In the genomic region with DNA sequence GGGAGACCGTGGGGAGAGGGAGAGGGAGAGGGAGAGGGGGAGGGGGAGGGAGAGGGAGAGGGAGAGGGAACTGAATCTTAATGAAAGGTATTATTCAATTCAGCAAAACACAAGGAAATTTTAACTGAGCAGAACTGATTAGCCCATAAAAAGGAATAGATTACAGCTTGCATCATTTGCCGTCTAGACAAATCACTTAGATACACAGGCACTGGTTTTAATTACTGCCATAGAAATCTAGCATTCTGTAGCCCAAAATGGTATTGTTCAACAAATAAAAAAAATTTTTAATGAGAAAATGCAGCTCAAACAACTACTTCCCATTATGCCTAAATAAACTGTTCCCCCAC, we compare ENCODE assay signal across 23 cellular contexts. TPM values are rescaled to one million over a fixed set of nuclear protein-coding genes. Genes with fewer than 3 reads are reported as not detected.
"Had no signal": no experiment of that assay in that cellular context is flagged by ENCODE, and none has a peak within 500 bp of the region (broad histone marks: within the 10 kb centered on the region; RNA-seq: fewer than 3 reads in every experiment).

No MANE protein-coding gene starts in this region.

- H3K4me1 Mint-ChIP-seq: naive thymus-derived CD4-positive, alpha-beta T cell; nephron progenitor cell; stimulated activated naive B cell treated with anti-CD40 and anti-IgM and Interleukin-4, amounts not matched to agents 10 μg/mL and 1 μg/mL and 100 μg/mL, for 72 hours; stimulated activated naive CD8-positive, alpha-beta T cell treated with anti-CD3 and anti-CD28 coated beads, Interleukin-15, amount 100 ng/mL, for 72 hours had no signal

- H3K4me1 ChIP-seq: heart right ventricle, psoas muscle, spleen, testis, tibial nerve, upper lobe of right lung, vagina had no signal

- H3K4me3 Mint-ChIP-seq: dendritic cell treated with granulocyte-macrophage colony-stimulating factor and Interleukin-4, amounts not matched to agents 40 ng/mL and 50 ng/mL, for 4 days; naive thymus-derived CD4-positive, alpha-beta T cell; nephron progenitor cell; stimulated activated naive B cell treated with anti-CD40 and anti-IgM and Interleukin-4, amounts not matched to agents 10 μg/mL and 1 μg/mL and 100 μg/mL, for 72 hours; stimulated activated naive CD8-positive, alpha-beta T cell treated with anti-CD3 and anti-CD28 coated beads, Interleukin-15, amount 100 ng/mL, for 72 hours had no signal

- H3K9me3 Mint-ChIP-seq: stimulated activated naive CD8-positive, alpha-beta T cell treated with anti-CD3 and anti-CD28 coated beads, Interleukin-15, amount 100 ng/mL, for 72 hours had no signal

- H3K36me3 ChIP-seq: esophagus squamous epithelium, heart right ventricle, spleen, tibial nerve, upper lobe of right lung, vagina had no signal

- ATAC-seq: heart right ventricle; naive thymus-derived CD4-positive, alpha-beta T cell; psoas muscle; sciatic nerve; stimulated activated naive B cell treated with anti-CD40 and anti-IgM and Interleukin-4, amounts not matched to agents 10 μg/mL and 1 μg/mL and 100 μg/mL, for 72 hours; stimulated activated naive CD8-positive, alpha-beta T cell treated with anti-CD3 and anti-CD28 coated beads, Interleukin-15, amount 100 ng/mL, for 72 hours; upper lobe of right lung had no signal

- H3K9me3 ChIP-seq: esophagus squamous epithelium, psoas muscle, testis, upper lobe of right lung, vagina had no signal

- H3K27me3 ChIP-seq: heart right ventricle, testis, tibial nerve, upper lobe of right lung, vagina had no signal

- H3K27ac Mint-ChIP-seq: dendritic cell treated with granulocyte-macrophage colony-stimulating factor and Interleukin-4, amounts not matched to agents 40 ng/mL and 50 ng/mL, for 4 days; naive thymus-derived CD4-positive, alpha-beta T cell; nephron progenitor cell; stimulated activated naive B cell treated with anti-CD40 and anti-IgM and Interleukin-4, amounts not matched to agents 10 μg/mL and 1 μg/mL and 100 μg/mL, for 72 hours; stimulated activated naive CD8-positive, alpha-beta T cell treated with anti-CD3 and anti-CD28 coated beads, Interleukin-15, amount 100 ng/mL, for 72 hours had no signal

- H3K36me3 Mint-ChIP-seq: stimulated activated naive B cell treated with anti-CD40 and anti-IgM and Interleukin-4, amounts not matched to agents 10 μg/mL and 1 μg/mL and 100 μg/mL, for 72 hours had no signal

- DNase-seq: esophagus squamous epithelium; heart right ventricle; hypothalamus; kidney glomerular epithelial cell; naive thymus-derived CD4-positive, alpha-beta T cell; nephron progenitor cell; psoas muscle; retina; spleen; stimulated activated CD4-positive, alpha-beta T cell treated with anti-CD3 and anti-CD28 coated beads, Interleukin-15, amount 100 ng/mL, for 24 hours; stimulated activated CD4-positive, alpha-beta T cell treated with anti-CD3 and anti-CD28 coated beads, Interleukin-1b, Interleukin-23, amount 100 ng/mL, for 48 hours; stimulated activated CD4-positive, alpha-beta T cell treated with anti-CD3 and anti-CD28 coated beads, Interleukin-4, amount 100 ng/mL, for 4 hours; stimulated activated naive B cell treated with anti-CD40 and anti-IgM and Interleukin-4, amounts not matched to agents 10 μg/mL and 1 μg/mL and 100 μg/mL, for 72 hours; stimulated activated naive CD8-positive, alpha-beta T cell treated with anti-CD3 and anti-CD28 coated beads, Interleukin-15, amount 100 ng/mL, for 72 hours; testis; upper lobe of right lung had no signal

- H3K27ac ChIP-seq: esophagus squamous epithelium, heart right ventricle, psoas muscle, spleen, testis, tibial nerve, upper lobe of right lung, vagina had no signal

- H3K4me3 ChIP-seq: esophagus squamous epithelium, heart right ventricle, psoas muscle, spleen, testis, tibial nerve, upper lobe of right lung, vagina had no signal

RNA-seq across cellular contexts. Expression of gene KCNF1, which starts 7.9 kb away (rescaled TPM):
- total RNA-seq: mononuclear cell; naive thymus-derived CD4-positive, alpha-beta T cell; psoas muscle; subcutaneous adipose tissue; vagina had no signal
- polyA plus RNA-seq: liver; naive thymus-derived CD4-positive, alpha-beta T cell had no signal
